23 cellular contexts compared by ENCODE assay signal in genomic region chr5:175146733-175147132, GRCh38.
"Had no signal": no experiment of that assay in that cellular context is flagged by ENCODE, and none has a peak within 500 bp of the region (broad histone marks: within the 10 kb centered on the region; RNA-seq: fewer than 3 reads in every experiment).

No MANE protein-coding gene starts in this region.

- H3K9me3 ChIP-seq: ovary, right lobe of liver had no signal

- ATAC-seq: mucosa of descending colon; naive thymus-derived CD4-positive, alpha-beta T cell; natural killer cell treated with Interleukin-12 subunit alpha and Interleukin-12 subunit beta and Interleukin-15 and Interleukin-18, amount 100 ng/mL, for 72 hours; right lobe of liver; stimulated activated memory B cell treated with anti-CD40 and anti-IgM and Interleukin-4, amounts not matched to agents 10 μg/mL and 1 μg/mL and 100 μg/mL, for 72 hours; stimulated activated naive CD8-positive, alpha-beta T cell treated with anti-CD3 and anti-CD28 coated beads, Interleukin-15, amount 100 ng/mL, for 72 hours had no signal

- H3K4me3 ChIP-seq: left ventricle myocardium inferior, lung, mucosa of descending colon, ovary, right atrium auricular region, right lobe of liver, smooth muscle cell, tibial nerve, uterus had no signal

- DNase-seq: islet precursor cell; left ventricle myocardium inferior; midbrain; mucosa of descending colon; naive thymus-derived CD4-positive, alpha-beta T cell; ovary; right lobe of liver; stimulated activated CD4-positive, alpha-beta T cell treated with anti-CD3 and anti-CD28 coated beads, Interleukin-1b, Interleukin-23, amount 100 ng/mL, for 48 hours; stimulated activated CD4-positive, alpha-beta T cell treated with anti-CD3 and anti-CD28 coated beads, Interleukin-2, amount 100 ng/mL, for 48 hours; stimulated activated CD4-positive, alpha-beta T cell treated with anti-CD3 and anti-CD28 coated beads, Interleukin-4, amount 100 ng/mL, for 4 hours; stimulated activated CD8-positive, alpha-beta memory T cell treated with anti-CD3 and anti-CD28 coated beads, Interleukin-4, amount 100 ng/mL, for 48 hours; stimulated activated naive CD4-positive, alpha-beta T cell treated with Interleukin-2 at 50 U/mL for 16 hours; stimulated activated naive CD8-positive, alpha-beta T cell treated with anti-CD3 and anti-CD28 coated beads, Interleukin-15, amount 100 ng/mL, for 72 hours; substantia nigra; uterus had no signal

- H3K4me1 ChIP-seq: left ventricle myocardium inferior, right atrium auricular region, right lobe of liver, tibial nerve, uterus had no signal

- H3K4me3 Mint-ChIP-seq: naive thymus-derived CD4-positive, alpha-beta T cell; natural killer cell treated with Interleukin-12 subunit alpha and Interleukin-12 subunit beta and Interleukin-15 and Interleukin-18, amount 100 ng/mL, for 72 hours; stimulated activated memory B cell treated with anti-CD40 and anti-IgM and Interleukin-4, amounts not matched to agents 10 μg/mL and 1 μg/mL and 100 μg/mL, for 72 hours; stimulated activated naive CD8-positive, alpha-beta T cell treated with anti-CD3 and anti-CD28 coated beads, Interleukin-15, amount 100 ng/mL, for 72 hours; type B pancreatic cell had no signal

- H3K27me3 ChIP-seq: ovary, right atrium auricular region, right lobe of liver, tibial nerve, uterus had no signal

- H3K36me3 ChIP-seq: left ventricle myocardium inferior, ovary, right atrium auricular region, right lobe of liver, tibial nerve, uterus had no signal

- H3K27ac Mint-ChIP-seq: naive thymus-derived CD4-positive, alpha-beta T cell; natural killer cell treated with Interleukin-12 subunit alpha and Interleukin-12 subunit beta and Interleukin-15 and Interleukin-18, amount 100 ng/mL, for 72 hours; progenitor cell of endocrine pancreas; stimulated activated memory B cell treated with anti-CD40 and anti-IgM and Interleukin-4, amounts not matched to agents 10 μg/mL and 1 μg/mL and 100 μg/mL, for 72 hours; stimulated activated naive CD8-positive, alpha-beta T cell treated with anti-CD3 and anti-CD28 coated beads, Interleukin-15, amount 100 ng/mL, for 72 hours; type B pancreatic cell had no signal

- H3K4me2 ChIP-seq: smooth muscle cell had no signal

- H3K27ac ChIP-seq: left ventricle myocardium inferior, ovary, right atrium auricular region, right lobe of liver, tibial nerve, uterus had no signal

- H3K4me1 Mint-ChIP-seq: naive thymus-derived CD4-positive, alpha-beta T cell; stimulated activated memory B cell treated with anti-CD40 and anti-IgM and Interleukin-4, amounts not matched to agents 10 μg/mL and 1 μg/mL and 100 μg/mL, for 72 hours; stimulated activated naive CD8-positive, alpha-beta T cell treated with anti-CD3 and anti-CD28 coated beads, Interleukin-15, amount 100 ng/mL, for 72 hours had no signal

- H3K36me3 Mint-ChIP-seq: natural killer cell treated with Interleukin-12 subunit alpha and Interleukin-12 subunit beta and Interleukin-15 and Interleukin-18, amount 100 ng/mL, for 72 hours; stimulated activated memory B cell treated with anti-CD40 and anti-IgM and Interleukin-4, amounts not matched to agents 10 μg/mL and 1 μg/mL and 100 μg/mL, for 72 hours; type B pancreatic cell had no signal

- H3K27me3 Mint-ChIP-seq: natural killer cell treated with Interleukin-12 subunit alpha and Interleukin-12 subunit beta and Interleukin-15 and Interleukin-18, amount 100 ng/mL, for 72 hours; progenitor cell of endocrine pancreas; stimulated activated memory B cell treated with anti-CD40 and anti-IgM and Interleukin-4, amounts not matched to agents 10 μg/mL and 1 μg/mL and 100 μg/mL, for 72 hours; stimulated activated naive CD8-positive, alpha-beta T cell treated with anti-CD3 and anti-CD28 coated beads, Interleukin-15, amount 100 ng/mL, for 72 hours; type B pancreatic cell had no signal

- H3K9me3 Mint-ChIP-seq: type B pancreatic cell had no signal
